27 cellular contexts compared by ENCODE assay signal in the genomic region with DNA sequence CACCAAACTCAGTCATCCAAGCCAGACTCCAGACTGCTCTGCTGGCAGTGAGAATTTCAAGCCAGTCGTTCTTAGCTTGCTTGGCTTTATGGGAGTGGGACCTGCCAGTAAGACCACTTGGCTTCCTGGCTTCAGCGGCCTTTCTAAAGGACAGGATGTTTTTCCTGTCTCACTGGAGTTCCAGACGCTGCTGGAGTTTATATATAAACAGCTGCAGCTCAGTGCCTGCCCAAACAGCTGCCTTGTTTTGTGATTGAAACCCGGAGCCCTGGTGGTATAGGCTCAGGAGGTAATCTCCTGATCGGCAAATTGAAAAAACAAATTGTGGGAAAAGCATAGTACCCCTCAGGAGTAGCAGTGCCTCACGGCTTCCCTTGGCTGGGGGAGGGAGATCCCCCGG.
DNase-seq lines count a peak whose midpoint lies in the region; ATAC-seq and TF ChIP-seq lines count a peak whose summit lies in the region.
"Had no signal": no experiment of that assay in that cellular context is flagged by ENCODE, and none has a peak within 500 bp of the region (broad histone marks: within the 10 kb centered on the region; RNA-seq: fewer than 3 reads in every experiment).

No MANE protein-coding gene starts in this region.

- intact Hi-C loops in PC-3 (cut with micrococcal nuclease) = no loop called here

- DNase-seq in COR-L47 (lab: John Stamatoyannopoulos, UW) (peak; percentile 66), ELF-1 (ENCODE audit: low read depth, low spot score) (peak; percentile 11), PC-3 (no peak), mesenchymal stem cell (no peak), activated gamma-delta T cell (lab: John Stamatoyannopoulos, UW) (no peak), NCI-H187 (lab: John Stamatoyannopoulos, UW) (no peak), hepatic stellate cell (ENCODE audit: low spot score) (no peak)
- DNase-seq: activated CD4-positive, alpha-beta memory T cell treated with anti-CD3 and anti-CD28 coated beads for 36 hours; activated CD4-positive, alpha-beta T cell treated with anti-CD3 and anti-CD28 coated beads for 1 hour; activated naive CD4-positive, alpha-beta T cell treated with anti-CD3 and anti-CD28 coated beads for 36 hours; dermis blood vessel endothelial cell; DMS79 treated with DMSO at 0.1 percent for 48 hours; GF-D8; Karpas-422; midbrain; naive B cell; NCI-H1417 treated with DMSO at 0.1 percent for 48 hours; NCI-H2171; NCI-H526; occipital lobe; SK-N-SH; T-helper 17 cell had no signal

- CTCF ChIA-PET in PC-3 (lab: Charles Lee) = no interaction called here

- no peaks in the 10 kb centered on the region for H3K9me2 ChIP-seq in PC-3 (replicated peaks; ENCODE audit: low read length)
- H3K9me2 ChIP-seq: SK-N-SH had no signal

- H3K27ac ChIP-seq in PC-3 (ENCODE audit: low read length) = no peak overlapping the region
- no peak overlapping the region for H3K27ac ChIP-seq in mesenchymal stem cell (ENCODE audit: low read length, poor library complexity, severe bottlenecking)
- H3K27ac ChIP-seq: BLaER1, prostate gland, RWPE1 had no signal

- H3K4ac ChIP-seq in mesenchymal stem cell (ENCODE audit: low read depth in 1 of 2, low read length in 2 of 2) = no peak overlapping the region

- H2AK5ac ChIP-seq in mesenchymal stem cell (ENCODE audit: low read length, severe bottlenecking) = no peak overlapping the region

- H2AFZ ChIP-seq in PC-3 (ENCODE audit: low read length) = peak overlapping the region; percentile 13
- H2AFZ ChIP-seq in mesenchymal stem cell (ENCODE audit: low read depth, low read length) = no peak overlapping the region

- H3K4me3 ChIP-seq in PC-3 (ENCODE audit: low read length) (no peak overlapping the region), mesenchymal stem cell (ENCODE audit: insufficient read depth in 1 of 2, low read depth in 1 of 2, low read length in 2 of 2) (no peak overlapping the region)
- H3K4me3 ChIP-seq: BLaER1, prostate gland had no signal

- H3K79me1 ChIP-seq in mesenchymal stem cell (replicated peaks; ENCODE audit: low read length, poor library complexity, severe bottlenecking) = no peaks in the 10 kb centered on the region

- H3F3A ChIP-seq in PC-3 (ENCODE audit: low read length, unreplicated experiment) = no peaks in the 10 kb centered on the region

- no peak overlapping the region for H4K91ac ChIP-seq in mesenchymal stem cell (ENCODE audit: low read length)

- H3K18ac ChIP-seq in mesenchymal stem cell (ENCODE audit: low read depth in 1 of 2, low read length in 2 of 2) = no peak overlapping the region

- TF ChIP-seq CTCF in PC-3 (conservative IDR thresholded peaks at IDR 0.05; ENCODE audit: low read depth, low read length) = no peak

- H3K4me2 ChIP-seq in PC-3 (ENCODE audit: low read length) = no peak overlapping the region
- peak overlapping the region; percentile 19 for H3K4me2 ChIP-seq in mesenchymal stem cell (ENCODE audit: low read length, poor library complexity, severe bottlenecking)
- H3K4me2 ChIP-seq: BLaER1, SK-N-SH had no signal

- H2BK120ac ChIP-seq in mesenchymal stem cell (ENCODE audit: low read depth, low read length) = no peak overlapping the region

- H3K9ac ChIP-seq in PC-3 (ENCODE audit: low read length) (no peak overlapping the region), mesenchymal stem cell (ENCODE audit: low read length) (no peak overlapping the region)
- H3K9ac ChIP-seq: BLaER1, SK-N-SH had no signal

- H3K4me1 ChIP-seq in PC-3 (ENCODE audit: insufficient read depth, low read length) (no peaks in the 10 kb centered on the region), mesenchymal stem cell (ENCODE audit: control insufficient read depth, insufficient read depth, low read depth, low read length) (peaks cover 2% of the 10 kb centered on the region)
- H3K4me1 ChIP-seq: BLaER1, prostate gland had no signal

- no peaks in the 10 kb centered on the region for H3K79me2 ChIP-seq in PC-3 (ENCODE audit: low read length)

- H2BK5ac ChIP-seq in mesenchymal stem cell (ENCODE audit: low read depth, low read length, poor library complexity, severe bottlenecking) = no peak overlapping the region

- H3K9me3 ChIP-seq in PC-3 (ENCODE audit: low read length) (no peaks in the 10 kb centered on the region), mesenchymal stem cell (ENCODE audit: control insufficient read depth, low read length) (no peaks in the 10 kb centered on the region)
- H3K9me3 ChIP-seq: BLaER1, prostate gland, SK-N-SH had no signal

- H3K36me3 ChIP-seq in PC-3 (ENCODE audit: low read depth, low read length) (no peaks in the 10 kb centered on the region), mesenchymal stem cell (ENCODE audit: control insufficient read depth in 1 of 2, insufficient read depth in 2 of 2, low read depth in 1 of 2, low read length in 2 of 2) (no peaks in the 10 kb centered on the region)
- H3K36me3 ChIP-seq: BLaER1, prostate gland had no signal

- ATAC-seq in PC-3 (no peak), HG03378 (IDR thresholded peaks at IDR 0.05; ENCODE audit: unreplicated experiment) (no peak)
- ATAC-seq: stimulated activated effector memory CD8-positive, alpha-beta T cell treated with anti-CD3 and anti-CD28 coated beads, Interleukin-12 subunit alpha, Interleukin-12 subunit beta, amount 100 ng/mL, for 72 hours; T-helper 17 cell had no signal

- no peak overlapping the region for H3K23ac ChIP-seq in mesenchymal stem cell (ENCODE audit: low read length in 2 of 2)

- H2BK12ac ChIP-seq in mesenchymal stem cell (ENCODE audit: low read length in 2 of 2) = no peak overlapping the region

- H4K20me1 ChIP-seq in PC-3 (ENCODE audit: low read length) = no peaks in the 10 kb centered on the region
- H4K20me1 ChIP-seq: BLaER1 had no signal

- H3K27me3 ChIP-seq in PC-3 (ENCODE audit: low read length) = no peaks in the 10 kb centered on the region
- no peaks in the 10 kb centered on the region for H3K27me3 ChIP-seq in mesenchymal stem cell (ENCODE audit: control insufficient read depth in 1 of 2, insufficient read depth in 1 of 2, low read length in 2 of 2)
- H3K27me3 ChIP-seq: BLaER1 had no signal

- H3K14ac ChIP-seq in mesenchymal stem cell (ENCODE audit: low read length in 2 of 2) = no peak overlapping the region

- no TSS peak for BruUV-seq in PC-3 (replicated peaks; lab: Mats Ljungman, UMichigan)

- POLR2A ChIA-PET in PC-3 (lab: Charles Lee; ENCODE audit: unreplicated experiment) = no interaction called here

- 37% methylated on average over 7 of the region's 7 CpGs for WGBS in mesenchymal stem cell

- H2BK15ac ChIP-seq in mesenchymal stem cell (ENCODE audit: low read depth, poor library complexity, severe bottlenecking) = no peak overlapping the region

- peak overlapping the region; percentile 35 for H4K8ac ChIP-seq in mesenchymal stem cell (ENCODE audit: low read length)

Comparison
In these comparisons a context has a peak if more than half of its experiments do, and no peak if none do; other contexts are left out.
1. DNase-seq: peak in COR-L47 (single experiment) and ELF-1 (single experiment); none in PC-3 (single experiment), mesenchymal stem cell (single experiment), activated gamma-delta T cell (single experiment), NCI-H187 (0 of 2) and hepatic stellate cell (single experiment).